In the genomic region with DNA sequence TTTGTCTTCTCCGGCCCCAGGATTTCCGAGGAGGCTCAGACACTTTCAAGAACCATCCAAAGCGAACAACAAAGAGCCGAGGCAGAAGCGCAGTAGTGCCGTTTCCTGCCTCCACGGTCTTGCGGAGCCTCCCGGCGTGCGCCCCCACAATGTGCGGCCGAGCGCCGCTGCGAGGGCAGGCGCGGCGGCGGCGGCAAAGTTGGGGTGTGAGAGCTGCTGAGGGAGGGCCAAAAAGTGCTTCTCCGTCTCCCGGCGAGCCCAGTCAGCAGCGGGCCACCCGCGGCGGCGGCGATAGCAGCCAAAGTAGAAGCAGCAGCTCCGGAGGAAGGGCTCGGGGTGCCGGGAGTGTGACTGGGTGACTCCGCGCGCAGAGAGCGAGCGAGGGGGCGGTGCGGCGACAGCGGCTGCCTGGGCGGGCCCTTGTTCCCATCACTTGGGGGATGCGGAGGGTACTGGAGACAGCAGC, we compare ENCODE assay signal across 8 cellular contexts.
A peak's percentile ranks its signal among the peaks of the same experiment; 100 is the strongest.
DNase-seq lines count a peak whose midpoint lies in the region; ATAC-seq and TF ChIP-seq lines count a peak whose summit lies in the region.

No MANE protein-coding gene starts in this region.

- H4K20me1 ChIP-seq in GM23248 (ENCODE audit: insufficient read depth) (no peaks in the 10 kb centered on the region), PC-3 (ENCODE audit: low read length) (0 out of 2 replicates have a peak, but pooled peaks cover 4% of the 10 kb centered on the region)

- H3K4me1 ChIP-seq in GM23248 (ENCODE audit: insufficient read depth): peaks cover 20% of the 10 kb centered on the region
- H3K4me1 ChIP-seq in PC-3 (ENCODE audit: insufficient read depth, low read length): peaks cover 19% of the 10 kb centered on the region
- H3K4me1 ChIP-seq in stomach: peaks cover 8 to 44% (median 30%) of the 10 kb centered on the region in 4 donors

- 0 to 2% methylated on average over 37 of the region's 44 CpGs for WGBS in GM23248 (ENCODE audit: low coverage in 1 of 2, low lambda C conversion rate in 2 of 2, missing lambda C conversion rate in 2 of 2), 2 experiments
- 0 to 9% (median 0%) methylated on average over 14 to 44 of the region's 44 CpGs for WGBS in stomach, 5 donors

- ATAC-seq in PC-3 (peak; percentile 44), HG02885 (IDR thresholded peaks at IDR 0.05; ENCODE audit: poor library complexity, unreplicated experiment) (no peak)

- H3K79me2 ChIP-seq in GM23248 (ENCODE audit: insufficient read depth) (peaks cover 40% of the 10 kb centered on the region), PC-3 (ENCODE audit: low read length) (peaks cover 35% of the 10 kb centered on the region)

- no peak for TF ChIP-seq POLR2A in stomach (IDR thresholded peaks at IDR 0.05)

- BruUV-seq in PC-3 (replicated peaks; lab: Mats Ljungman, UMichigan): no TSS peak

- H3K9me3 ChIP-seq in GM23248 (ENCODE audit: low read depth) (no peaks in the 10 kb centered on the region), PC-3 (ENCODE audit: low read length) (no peaks in the 10 kb centered on the region), stomach (no peaks in the 10 kb centered on the region)

- in situ Hi-C loops in GM23248 (cut with MboI): no loop called here

- H3F3A ChIP-seq in GM23248 (ENCODE audit: insufficient read depth): peaks cover 21% of the 10 kb centered on the region
- no peaks in the 10 kb centered on the region for H3F3A ChIP-seq in PC-3 (ENCODE audit: low read length, unreplicated experiment)

- no peaks in the 10 kb centered on the region for H3K27me3 ChIP-seq in GM23248 (replicated peaks; ENCODE audit: insufficient read depth)
- H3K27me3 ChIP-seq in PC-3 (ENCODE audit: low read length): no peaks in the 10 kb centered on the region
- peaks cover 0 to 17% (median 0%) of the 10 kb centered on the region in 3 donors for H3K27me3 ChIP-seq in stomach

- H3K4me3 ChIP-seq in GM23248 (peak overlapping the region; percentile 99), PC-3 (ENCODE audit: low read length) (peak overlapping the region; percentile 86), stomach (peak overlapping the region; percentile 59 to 98 (median 88))

- H3K36me3 ChIP-seq in GM23248 (ENCODE audit: low read depth) (no peaks in the 10 kb centered on the region), PC-3 (ENCODE audit: low read depth, low read length) (no peaks in the 10 kb centered on the region), stomach (no peaks in the 10 kb centered on the region)

- POLR2A ChIA-PET in PC-3 (lab: Charles Lee; ENCODE audit: unreplicated experiment): interaction anchor here (0.5 to 1.0 kb wide), 3 partner anchors 290 to 358 kb away, joined by 3 to 4 read pairs (median 3); no protein-coding TSS in a partner anchor

- H3K9me2 ChIP-seq in GM23248 (ENCODE audit: insufficient read depth): no peaks in the 10 kb centered on the region
- H3K9me2 ChIP-seq in PC-3 (replicated peaks; ENCODE audit: low read length): no peaks in the 10 kb centered on the region

- peak overlapping the region; percentile 93 for H3K27ac ChIP-seq in GM23248
- peak overlapping the region; percentile 89 for H3K27ac ChIP-seq in PC-3 (ENCODE audit: low read length)
- H3K27ac ChIP-seq in stomach: peak overlapping the region; percentile 77 to 90 (median 87)

- H3K4me2 ChIP-seq in GM23248 (ENCODE audit: unreplicated experiment) (peak overlapping the region; percentile 100), PC-3 (ENCODE audit: low read length) (peak overlapping the region; percentile 91)

- H2AFZ ChIP-seq in GM23248 (peak overlapping the region; percentile 97), PC-3 (ENCODE audit: low read length) (peak overlapping the region; percentile 90)

- no peak for TF ChIP-seq EP300 in stomach (IDR thresholded peaks at IDR 0.05)

- DNase-seq in COLO668 (lab: John Stamatoyannopoulos, UW; ENCODE audit: unreplicated experiment) (peak; percentile 68), GM23248 (peak; percentile 91), PC-3 (peak; percentile 53), dermis blood vessel endothelial cell (peak; percentile 7), left kidney (ENCODE audit: low read depth, low spot score) (peak; percentile 79), stomach (peak; percentile 49), cortex of kidney (lab: John Stamatoyannopoulos, UW) (no peak)

- peak overlapping the region; percentile 92 for H3K9ac ChIP-seq in GM23248
- peak overlapping the region; percentile 86 for H3K9ac ChIP-seq in PC-3 (ENCODE audit: low read length)

- TF ChIP-seq CTCF in PC-3 (conservative IDR thresholded peaks at IDR 0.05; ENCODE audit: low read depth, low read length) (peak; percentile 25; the same call in 1 of the 2 replicates), stomach (IDR thresholded peaks at IDR 0.05) (no peak)

- CTCF ChIA-PET in PC-3 (lab: Charles Lee): interaction anchor here (0.6 kb wide), 1 partner anchor 13 kb away, joined by 3 read pairs; no protein-coding TSS in a partner anchor

- intact Hi-C loops in PC-3 (cut with micrococcal nuclease): loop anchor here (1.0 to 10.0 kb wide), 5 partner anchors 14 to 764 kb away; no protein-coding TSS in a partner anchor
- intact Hi-C loops in stomach (cut with DNase I; ENCODE audit: low total_unique reads): no loop called here
